ENCODE assay signal across 18 cellular contexts in the genomic region with DNA sequence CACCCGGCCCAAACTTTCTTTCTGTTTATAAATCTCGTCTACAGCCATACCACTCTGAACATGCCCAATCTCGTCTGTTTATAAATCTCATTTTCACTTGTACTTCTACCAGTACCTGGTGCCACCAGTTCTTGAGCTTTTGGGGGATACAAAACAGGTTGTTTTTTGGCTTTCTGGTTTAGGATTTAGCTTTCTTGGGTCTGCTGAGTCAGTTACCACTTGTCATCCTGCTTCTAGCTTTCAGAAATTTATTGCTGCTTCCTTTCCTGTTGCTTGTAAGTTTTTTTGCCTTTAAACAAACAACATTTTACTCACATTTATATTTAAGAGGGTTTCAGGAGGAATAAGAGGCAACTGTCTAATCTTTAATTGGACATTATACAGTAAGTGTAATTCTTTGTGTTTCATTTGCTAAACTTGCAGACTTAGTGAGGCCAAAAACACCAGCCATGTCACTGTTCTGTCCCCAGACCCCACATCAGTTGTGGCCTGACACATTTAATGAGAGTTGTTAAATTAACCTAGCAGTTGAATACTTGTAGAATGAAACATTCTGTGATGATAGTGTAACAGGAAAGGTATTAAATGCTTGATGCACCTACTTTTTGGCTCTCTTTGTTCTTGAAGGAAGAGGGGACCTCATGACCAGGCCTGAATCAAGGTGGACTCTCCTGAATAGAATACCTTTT. TPM values are rescaled to one million over a fixed set of nuclear protein-coding genes. Genes with fewer than 3 reads are reported as not detected.
A peak's percentile ranks its signal among the peaks of the same experiment; 100 is the strongest.
DNase-seq lines count a peak whose midpoint lies in the region; ATAC-seq, FAIRE-seq and TF ChIP-seq lines count a peak whose summit lies in the region.
"Had no signal": no experiment of that assay in that cellular context is flagged by ENCODE, and none has a peak within 500 bp of the region (broad histone marks: within the 10 kb centered on the region; RNA-seq: fewer than 3 reads in every experiment).

No MANE protein-coding gene starts in this region.

- H3K4me3 ChIP-seq in endothelial cell of umbilical vein (replicated peaks in 1 of 3; ENCODE audit: insufficient read depth in 1 of 3, low read depth in 1 of 3, low read length in 3 of 3) (no peak overlapping the region), prostate gland (no peak overlapping the region)
- H3K4me3 ChIP-seq: Peyer's patch, upper lobe of right lung had no signal

- 76% methylated on average over 3 of the region's 3 CpGs for WGBS in prostate gland

- peaks cover 92% of the 10 kb centered on the region for H3K4me1 Mint-ChIP-seq in stimulated activated naive CD8-positive, alpha-beta T cell treated with anti-CD3 and anti-CD28 coated beads, Interleukin-15, Interleukin-2, amounts not matched to agents 100 ng/mL and 50 ng/mL, for 24 hours (ENCODE audit: low read depth)
- H3K4me1 Mint-ChIP-seq in WTC11, result peaks cover 5% of the 10 kb centered on the region; the same call in 1 of the 2 replicates

- H3K9me3 Mint-ChIP-seq in stimulated activated naive CD8-positive, alpha-beta T cell treated with anti-CD3 and anti-CD28 coated beads, Interleukin-15, Interleukin-2, amounts not matched to agents 100 ng/mL and 50 ng/mL, for 24 hours, result peaks cover 4% of the 10 kb centered on the region
- H3K9me3 Mint-ChIP-seq in WTC11, result peaks cover 18% of the 10 kb centered on the region

- peak overlapping the region; percentile 44 for H3K4me3 Mint-ChIP-seq in stimulated activated naive CD8-positive, alpha-beta T cell treated with anti-CD3 and anti-CD28 coated beads, Interleukin-15, Interleukin-2, amounts not matched to agents 100 ng/mL and 50 ng/mL, for 24 hours
- no peak overlapping the region for H3K4me3 Mint-ChIP-seq in WTC11
- H3K4me3 Mint-ChIP-seq: B cell had no signal

- H3K4me2 ChIP-seq in endothelial cell of umbilical vein (ENCODE audit: insufficient read depth, low read length), result no peak overlapping the region

- TF ChIP-seq POLR2A in endothelial cell of umbilical vein (IDR thresholded peaks at IDR 0.05; ENCODE audit: low read depth, low read length), result no peak
- TF ChIP-seq POLR2A in prostate gland (IDR thresholded peaks at IDR 0.05), result no peak

- ATAC-seq in stimulated activated naive CD8-positive, alpha-beta T cell treated with anti-CD3 and anti-CD28 coated beads, Interleukin-15, Interleukin-2, amounts not matched to agents 100 U/mL and 50 U/mL, for 24 hours, result no peak
- ATAC-seq in WTC11, result no peak
- ATAC-seq: upper lobe of right lung had no signal

- intact Hi-C loops in endothelial cell of umbilical vein (cut with micrococcal nuclease), result no loop called here
- intact Hi-C loops in prostate gland (cut with DNase I), result no loop called here

- H3K27ac ChIP-seq in endothelial cell of umbilical vein (ENCODE audit: insufficient read depth, low read depth, low read length) (no peak overlapping the region), prostate gland (no peak overlapping the region)
- H3K27ac ChIP-seq: Peyer's patch, upper lobe of right lung had no signal

- peaks cover 81% of the 10 kb centered on the region for H3K36me3 Mint-ChIP-seq in stimulated activated naive CD8-positive, alpha-beta T cell treated with anti-CD3 and anti-CD28 coated beads, Interleukin-15, Interleukin-2, amounts not matched to agents 100 ng/mL and 50 ng/mL, for 24 hours (ENCODE audit: low read depth)
- H3K36me3 Mint-ChIP-seq in WTC11, result peaks cover 14% of the 10 kb centered on the region

- H3K9me3 ChIP-seq in endothelial cell of umbilical vein (replicated peaks; ENCODE audit: control insufficient read depth, insufficient read depth, low read length) (no peaks in the 10 kb centered on the region), prostate gland (no peaks in the 10 kb centered on the region)
- H3K9me3 ChIP-seq: Peyer's patch, upper lobe of right lung had no signal

- H3K4me1 ChIP-seq in endothelial cell of umbilical vein (ENCODE audit: control insufficient read depth, extremely low read depth, insufficient read depth, low read length) (peaks cover 13% of the 10 kb centered on the region), prostate gland (replicated peaks) (no peaks in the 10 kb centered on the region)

- CTCF ChIA-PET in WTC11 (lab: Charles Lee), result interaction anchor here (1.5 kb wide), 1 partner anchor 106 kb away, joined by 4 read pairs; no protein-coding TSS in a partner anchor
- CTCF ChIA-PET in endothelial cell of umbilical vein (lab: Charles Lee), result interaction anchor here (1.0 to 2.1 kb wide), 4 partner anchors 10 to 130 kb away, joined by 3 to 7 read pairs (median 4); no protein-coding TSS in a partner anchor

- H3K9ac ChIP-seq in endothelial cell of umbilical vein (replicated peaks; ENCODE audit: extremely low read depth, insufficient read depth, low read length), result no peak overlapping the region

- H3K27me3 ChIP-seq in endothelial cell of umbilical vein (ENCODE audit: control insufficient read depth in 2 of 2, insufficient read depth in 2 of 2, low read length in 2 of 2) (no peaks in the 10 kb centered on the region), prostate gland (replicated peaks; ENCODE audit: insufficient read depth) (no peaks in the 10 kb centered on the region)
- H3K27me3 ChIP-seq: Peyer's patch, upper lobe of right lung had no signal

- TF ChIP-seq CTCF in WTC11 (IDR thresholded peaks at IDR 0.05), result no peak
- no peak for TF ChIP-seq CTCF in endothelial cell of umbilical vein (IDR thresholded peaks at IDR 0.05; ENCODE audit: extremely low read depth in 1 of 2, insufficient read depth in 1 of 2, low read depth in 1 of 2, low read length in 2 of 2)
- TF ChIP-seq CTCF in prostate gland (IDR thresholded peaks at IDR 0.05), result no peak

- H3K36me3 ChIP-seq in endothelial cell of umbilical vein (ENCODE audit: control insufficient read depth in 2 of 2, extremely low read depth in 1 of 2, insufficient read depth in 2 of 2, low read length in 2 of 2) (peaks cover 0 to 5% of the 10 kb centered on the region in 2 experiments), prostate gland (no peaks in the 10 kb centered on the region)

- no peak for FAIRE-seq in endothelial cell of umbilical vein (lab: Jason Lieb, UNC)
- FAIRE-seq: islet of Langerhans had no signal

- H4K20me1 ChIP-seq in endothelial cell of umbilical vein (replicated peaks; ENCODE audit: control insufficient read depth, extremely low read depth, insufficient read depth, low read length), result peaks cover 18% of the 10 kb centered on the region

- no peak overlapping the region for H2AFZ ChIP-seq in endothelial cell of umbilical vein (ENCODE audit: low read depth, low read length)

- POLR2A ChIA-PET in WTC11 (lab: Charles Lee), result no interaction called here
- POLR2A ChIA-PET in endothelial cell of umbilical vein (lab: Charles Lee), result interaction anchor here (1.1 kb wide), 1 partner anchor 11 kb away, joined by 4 read pairs; no protein-coding TSS in a partner anchor

- dilution Hi-C loops in endothelial cell of umbilical vein (cut with MboI; ENCODE audit: extremely low pct_ligation_motif_present, low sequenced_read_pairs), result no loop called here

- DNase-seq in stimulated activated naive CD8-positive, alpha-beta T cell treated with anti-CD3 and anti-CD28 coated beads, Interleukin-15, Interleukin-2, amounts not matched to agents 100 U/mL and 50 U/mL, for 24 hours, result no peak
- DNase-seq in WTC11 (ENCODE audit: low spot score), result no peak
- peak; percentile 48 for DNase-seq in endothelial cell of umbilical vein (ENCODE audit: low read depth, low spot score)
- no peak for DNase-seq in prostate gland (ENCODE audit: low spot score)
- no peak for DNase-seq in stimulated activated CD4-positive, alpha-beta T cell treated with anti-CD3 and anti-CD28 coated beads, Interleukin-2, amount 100 ng/mL, for 24 hours
- DNase-seq in NCI-H69 (lab: John Stamatoyannopoulos, UW), result no peak
- DNase-seq: activated CD4-positive, alpha-beta T cell treated with anti-CD3 and anti-CD28 coated beads for 1 hour; activated gamma-delta T cell treated with Interleukin-2 at 50 U/mL for 16 hours; mesendoderm; MV-4-11; NCI-H2029 treated with DMSO at 0.1 percent for 48 hours; nucleus accumbens; Peyer's patch; SW 1271; upper lobe of right lung had no signal

- peaks cover 89% of the 10 kb centered on the region for H3K79me2 ChIP-seq in endothelial cell of umbilical vein (ENCODE audit: control insufficient read depth, insufficient read depth, low read length)

- peak overlapping the region; percentile 45 for H3K27ac Mint-ChIP-seq in stimulated activated naive CD8-positive, alpha-beta T cell treated with anti-CD3 and anti-CD28 coated beads, Interleukin-15, Interleukin-2, amounts not matched to agents 100 ng/mL and 50 ng/mL, for 24 hours
- H3K27ac Mint-ChIP-seq in WTC11, result peak overlapping the region; percentile 58
- H3K27ac Mint-ChIP-seq: B cell had no signal

- no peaks in the 10 kb centered on the region for H3K9me1 ChIP-seq in endothelial cell of umbilical vein (replicated peaks; ENCODE audit: control insufficient read depth, extremely low read depth, insufficient read depth, low read length)

- H3K27me3 Mint-ChIP-seq in stimulated activated naive CD8-positive, alpha-beta T cell treated with anti-CD3 and anti-CD28 coated beads, Interleukin-15, Interleukin-2, amounts not matched to agents 100 ng/mL and 50 ng/mL, for 24 hours, result no peaks in the 10 kb centered on the region
- no peaks in the 10 kb centered on the region for H3K27me3 Mint-ChIP-seq in WTC11 (ENCODE audit: low read depth)
- H3K27me3 Mint-ChIP-seq: B cell had no signal

- no TSS peak for BruUV-seq in endothelial cell of umbilical vein (replicated peaks; lab: Mats Ljungman, UMichigan)

TF ChIP-seq in endothelial cell of umbilical vein, 7 proteins besides CTCF, POLR2A, EP300 and RAD21:
- TF ChIP-seq FOS (IDR thresholded peaks at IDR 0.05; ENCODE audit: borderline replicate concordance, insufficient read depth, low read length) (no peak), MYC (IDR thresholded peaks at IDR 0.05; ENCODE audit: low read depth, low read length) (no peak), GATA2 (IDR thresholded peaks at IDR 0.05; ENCODE audit: insufficient read depth, insufficient read length, low read depth, low read length) (no peak)
- TF ChIP-seq, protein P1, sequence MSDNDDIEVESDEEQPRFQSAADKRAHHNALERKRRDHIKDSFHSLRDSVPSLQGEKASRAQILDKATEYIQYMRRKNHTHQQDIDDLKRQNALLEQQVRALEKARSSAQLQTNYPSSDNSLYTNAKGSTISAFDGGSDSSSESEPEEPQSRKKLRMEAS (IDR thresholded peaks at IDR 0.05; ENCODE audit: insufficient read depth, insufficient read length), result no peak

RNA-seq across cellular contexts. Expression of a gene that starts 11.8 kb away (rescaled TPM):
- total RNA-seq in WTC11 (2021), result 26.4 to 27.6 TPM (median 26.6 TPM) in 3 replicates
- 40.3 and 42.6 TPM in 2 replicates for total RNA-seq in endothelial cell of umbilical vein
- 12.3 and 18.4 TPM in 2 replicates for polyA plus RNA-seq in endothelial cell of umbilical vein
- 14.5 and 15.6 TPM in 2 replicates for polyA plus RNA-seq in endothelial cell of umbilical vein (2011; cell fraction: cytosol; rRNA removed)
- 7.6 and 11.3 TPM in 2 replicates for polyA plus RNA-seq in endothelial cell of umbilical vein (2011; cell fraction: nucleus; rRNA removed)
- 31.4 and 39.6 TPM in 2 replicates for polyA plus RNA-seq in endothelial cell of umbilical vein (2012)
- polyA minus RNA-seq in endothelial cell of umbilical vein, result 12.5 and 13.4 TPM in 2 replicates
- polyA minus RNA-seq in endothelial cell of umbilical vein (2011; cell fraction: cytosol; rRNA and poly(A)+ RNA removed), result 34.1 TPM
- polyA minus RNA-seq in endothelial cell of umbilical vein (2011; cell fraction: nucleus; rRNA and poly(A)+ RNA removed), result 13.0 and 17.1 TPM in 2 replicates
- 100 to 1,000 TPM; 134 to 234 TPM for total RNA-seq in prostate gland
